In the genomic region with DNA sequence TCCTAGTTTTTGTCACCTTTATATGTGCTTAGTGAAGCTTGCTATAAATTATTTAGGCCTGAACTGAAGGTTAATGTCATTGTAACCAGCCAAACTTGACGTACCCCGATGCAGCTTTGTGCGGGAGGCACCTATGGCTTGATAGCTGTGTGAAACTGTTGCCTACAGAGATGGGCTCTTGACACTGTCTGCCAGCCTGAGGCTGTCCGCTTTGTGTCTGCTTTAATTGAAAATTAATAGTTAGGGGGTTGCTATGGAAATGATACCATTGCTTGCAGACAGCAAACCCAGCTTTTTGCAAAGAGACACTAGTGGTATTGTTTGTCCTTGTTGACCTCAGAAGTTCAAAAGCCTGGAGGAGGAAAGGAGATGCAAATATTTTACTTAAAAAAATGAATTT, we compare ENCODE assay signal across 21 cellular contexts. TPM values are rescaled to one million over a fixed set of nuclear protein-coding genes. Genes with fewer than 3 reads are reported as not detected.
A peak's percentile ranks its signal among the peaks of the same experiment; 100 is the strongest.
DNase-seq lines count a peak whose midpoint lies in the region; ATAC-seq, FAIRE-seq and TF ChIP-seq lines count a peak whose summit lies in the region.
"Had no signal": no experiment of that assay in that cellular context is flagged by ENCODE, and none has a peak within 500 bp of the region (broad histone marks: within the 10 kb centered on the region; RNA-seq: fewer than 3 reads in every experiment).

No MANE protein-coding gene starts in this region.

- H3K23ac ChIP-seq in neuronal stem cell (ENCODE audit: low read depth, low read length, poor library complexity) = no peak overlapping the region

- H3K4me2 ChIP-seq in neuronal stem cell (ENCODE audit: insufficient read depth, low read length, poor library complexity, severe bottlenecking) = no peak overlapping the region

- H3K79me1 ChIP-seq in neuronal stem cell (ENCODE audit: low read depth, low read length) = no peaks in the 10 kb centered on the region

- H3K18ac ChIP-seq in neuronal stem cell (ENCODE audit: low read length) = no peak overlapping the region

- H3K36me3 ChIP-seq in endocrine pancreas (ENCODE audit: control insufficient read depth, insufficient read depth, low read length) (no peaks in the 10 kb centered on the region), neuronal stem cell (replicated peaks in 1 of 2; ENCODE audit: control insufficient read depth in 2 of 2, insufficient read depth in 2 of 2, low read length in 2 of 2) (no peaks in the 10 kb centered on the region), heart right ventricle (no peaks in the 10 kb centered on the region)
- H3K36me3 ChIP-seq: ascending aorta, HAP-1, upper lobe of right lung had no signal

- no peak overlapping the region for H2BK15ac ChIP-seq in neuronal stem cell (ENCODE audit: low read length)

- no peaks in the 10 kb centered on the region for H3K9me3 ChIP-seq in endocrine pancreas (ENCODE audit: control insufficient read depth, low read length)
- H3K9me3 ChIP-seq in neuronal stem cell (replicated peaks in 1 of 2; ENCODE audit: control insufficient read depth in 2 of 2, insufficient read depth in 1 of 2, low read depth in 1 of 2, low read length in 2 of 2) = no peaks in the 10 kb centered on the region
- no peaks in the 10 kb centered on the region for H3K9me3 ChIP-seq in heart right ventricle
- H3K9me3 ChIP-seq: ascending aorta, HAP-1, upper lobe of right lung had no signal

- peak overlapping the region; percentile 20 for H2AFZ ChIP-seq in neuronal stem cell (ENCODE audit: low read length)

- TF ChIP-seq POLR2A in GM12892 (IDR thresholded peaks at IDR 0.05; ENCODE audit: low read depth, low read length) = no peak

- H3K14ac ChIP-seq in neuronal stem cell (ENCODE audit: low read length) = no peak overlapping the region

- ATAC-seq in heart right ventricle = no peak
- no peak for ATAC-seq in GM18502 (IDR thresholded peaks at IDR 0.05; ENCODE audit: poor library complexity, unreplicated experiment)
- ATAC-seq: effector memory CD8-positive, alpha-beta T cell; upper lobe of right lung had no signal

- H2BK120ac ChIP-seq in neuronal stem cell (ENCODE audit: low read depth, low read length) = no peak overlapping the region

- H3K4me3 ChIP-seq in endocrine pancreas (ENCODE audit: control insufficient read depth, insufficient read depth, low read length) (peak overlapping the region; percentile 94), neuronal stem cell (ENCODE audit: low read length in 2 of 2) (no peak overlapping the region), heart right ventricle (no peak overlapping the region)
- H3K4me3 ChIP-seq: ascending aorta, HAP-1, upper lobe of right lung had no signal

- peaks cover 26% of the 10 kb centered on the region for H3K4me1 ChIP-seq in endocrine pancreas (ENCODE audit: control insufficient read depth, insufficient read depth, low read length)
- H3K4me1 ChIP-seq in neuronal stem cell (ENCODE audit: control insufficient read depth in 2 of 2, insufficient read depth in 1 of 2, low read depth in 1 of 2, low read length in 2 of 2) = peaks cover 7 to 19% of the 10 kb centered on the region in 2 donors
- peaks cover 0 to 5% (median 0%) of the 10 kb centered on the region in 9 donors for H3K4me1 ChIP-seq in heart right ventricle
- H3K4me1 ChIP-seq: ascending aorta, upper lobe of right lung had no signal

- no peak overlapping the region for H2BK5ac ChIP-seq in neuronal stem cell (ENCODE audit: low read length)

- H3K27me3 ChIP-seq in endocrine pancreas (ENCODE audit: control insufficient read depth, insufficient read depth, low read length) (no peaks in the 10 kb centered on the region), neuronal stem cell (ENCODE audit: control insufficient read depth in 3 of 3, insufficient read depth in 3 of 3, low read depth in 1 of 3, low read length in 3 of 3) (no peaks in the 10 kb centered on the region), heart right ventricle (no peaks in the 10 kb centered on the region)
- H3K27me3 ChIP-seq: ascending aorta, upper lobe of right lung had no signal

- H3K9ac ChIP-seq in endocrine pancreas (ENCODE audit: control insufficient read depth, insufficient read depth, low read length) (no peak overlapping the region), neuronal stem cell (ENCODE audit: low read depth, low read length, poor library complexity) (no peak overlapping the region)

- intact Hi-C loops in heart right ventricle (cut with DNase I) = loop anchor here in 1 of 10 donors (10.0 kb wide), 1 partner anchor 328 kb away; no protein-coding TSS in a partner anchor

- no peak overlapping the region for H3K27ac ChIP-seq in neuronal stem cell (replicated peaks; ENCODE audit: low read length)
- no peak overlapping the region for H3K27ac ChIP-seq in heart right ventricle
- H3K27ac ChIP-seq: ascending aorta, upper lobe of right lung had no signal

- no peak for DNase-seq in GM12892 (ENCODE audit: insufficient read length)
- DNase-seq in NCI-H146 treated with DMSO at 0.1 percent for 48 hours (lab: John Stamatoyannopoulos, UW; ENCODE audit: unreplicated experiment) = peak; percentile 94
- no peak for DNase-seq in neuronal stem cell (ENCODE audit: low spot score)
- no peak for DNase-seq in heart right ventricle
- DNase-seq in HK-2 (ENCODE audit: unreplicated experiment) = no peak
- DNase-seq: activated naive CD4-positive, alpha-beta T cell treated with Interleukin-2 at 50 U/mL for 16 hours; CD8-positive, alpha-beta memory T cell; effector memory CD8-positive, alpha-beta T cell; hypothalamus; kidney glomerular epithelial cell; NCI-H226; nucleus accumbens; SHP77; stimulated activated CD4-positive, alpha-beta T cell treated with anti-CD3 and anti-CD28 coated beads, Interleukin-2, amount 100 ng/mL, for 24 hours; T-helper 1 cell; upper lobe of right lung had no signal

- H3K4ac ChIP-seq in neuronal stem cell (ENCODE audit: low read length) = no peak overlapping the region

- no peak for TF ChIP-seq CTCF in heart right ventricle (IDR thresholded peaks at IDR 0.05)

- H2BK12ac ChIP-seq in neuronal stem cell (ENCODE audit: low read length) = no peak overlapping the region

- WGBS in neuronal stem cell (ENCODE audit: extremely low coverage in 2 of 2, insufficient read length in 2 of 2, insufficient replicate concordance in 1 of 2), 2 donors = no CpG with 5 or more reads among the region's 4 CpGs
- WGBS in heart right ventricle, 2 donors = 90 to 93% methylated on average over 4 of the region's 4 CpGs

- H4K8ac ChIP-seq in neuronal stem cell (ENCODE audit: low read depth, low read length) = no peak overlapping the region

- peak; percentile 9 for FAIRE-seq in GM12892 (lab: Jason Lieb, UNC)

- no peak overlapping the region for H2AK5ac ChIP-seq in neuronal stem cell (ENCODE audit: low read depth, low read length)

- H4K91ac ChIP-seq in neuronal stem cell (ENCODE audit: low read depth, low read length, poor library complexity) = no peak overlapping the region

RNA-seq across cellular contexts. Expression of a gene that starts 2.1 kb away (rescaled TPM):
- polyA plus RNA-seq in GM12892 (2012; ENCODE audit: missing spikeins) = 0.47 TPM
- 0.45 TPM for polyA plus RNA-seq in neuronal stem cell (2013, experiment 1 of 2)
- polyA plus RNA-seq in neuronal stem cell (2013, experiment 2 of 2) = 0.54 TPM
- 1 to 10 TPM; 1.3 to 4.7 (median 2.3) TPM for total RNA-seq in heart right ventricle
- polyA plus RNA-seq in heart right ventricle = 1 to 10 TPM in 1 of 2 donors, under 1 TPM in 1; 0.16 to 1.3 TPM
- total RNA-seq: CD8-positive, alpha-beta memory T cell; G401 had no signal
- polyA plus RNA-seq: CD8-positive, alpha-beta memory T cell had no signal
